Comparison of ENCODE assay signal across 1 cellular context in the genomic region with DNA sequence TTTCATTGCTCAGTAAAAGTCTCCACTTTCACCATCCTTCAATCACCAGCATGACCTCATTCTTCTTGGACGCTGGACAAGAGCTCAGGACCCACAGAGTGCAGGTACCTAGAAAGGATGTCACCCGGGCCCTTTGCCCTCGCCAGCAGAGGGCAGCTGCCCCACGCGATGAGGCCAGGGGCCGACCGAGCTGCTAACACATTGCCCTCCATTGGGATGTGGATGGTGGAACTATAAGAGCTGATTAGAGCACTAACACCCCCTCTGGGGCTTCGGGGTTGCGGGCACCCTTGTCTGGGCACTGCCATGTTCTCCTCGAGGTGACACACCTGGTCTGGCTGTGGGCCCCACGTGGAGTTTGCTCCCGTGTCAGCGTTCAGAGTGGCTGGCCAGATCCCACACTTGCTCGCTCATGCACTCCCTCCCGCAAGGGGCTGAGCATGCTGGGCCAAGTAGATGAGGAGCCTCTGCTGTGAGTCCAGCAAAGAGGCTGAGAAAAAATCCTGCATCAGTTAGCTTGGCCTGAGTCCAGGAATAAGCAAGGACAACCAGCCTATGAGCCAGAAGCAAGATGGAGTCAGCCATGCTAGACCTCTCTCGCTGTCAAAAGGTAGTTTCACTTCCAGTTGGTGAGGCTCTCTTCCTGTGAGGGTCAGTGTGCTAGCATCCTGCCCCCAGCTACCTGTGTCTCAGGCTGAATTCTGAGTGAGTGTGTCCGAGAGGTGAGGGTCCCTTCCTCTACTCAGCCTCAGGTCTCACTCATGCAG.
A peak's percentile ranks its signal among the peaks of the same experiment; 100 is the strongest.
TF ChIP-seq lines count a peak whose summit lies in the region.

No MANE protein-coding gene starts in this region.

TF ChIP-seq in GM12878, 131 proteins besides CTCF, POLR2A, EP300 and RAD21:
- TF ChIP-seq EZH2 (IDR thresholded peaks at IDR 0.05; ENCODE audit: borderline replicate concordance, control insufficient read depth, low read depth, low read length) = no peak
- TF ChIP-seq, protein P1, sequence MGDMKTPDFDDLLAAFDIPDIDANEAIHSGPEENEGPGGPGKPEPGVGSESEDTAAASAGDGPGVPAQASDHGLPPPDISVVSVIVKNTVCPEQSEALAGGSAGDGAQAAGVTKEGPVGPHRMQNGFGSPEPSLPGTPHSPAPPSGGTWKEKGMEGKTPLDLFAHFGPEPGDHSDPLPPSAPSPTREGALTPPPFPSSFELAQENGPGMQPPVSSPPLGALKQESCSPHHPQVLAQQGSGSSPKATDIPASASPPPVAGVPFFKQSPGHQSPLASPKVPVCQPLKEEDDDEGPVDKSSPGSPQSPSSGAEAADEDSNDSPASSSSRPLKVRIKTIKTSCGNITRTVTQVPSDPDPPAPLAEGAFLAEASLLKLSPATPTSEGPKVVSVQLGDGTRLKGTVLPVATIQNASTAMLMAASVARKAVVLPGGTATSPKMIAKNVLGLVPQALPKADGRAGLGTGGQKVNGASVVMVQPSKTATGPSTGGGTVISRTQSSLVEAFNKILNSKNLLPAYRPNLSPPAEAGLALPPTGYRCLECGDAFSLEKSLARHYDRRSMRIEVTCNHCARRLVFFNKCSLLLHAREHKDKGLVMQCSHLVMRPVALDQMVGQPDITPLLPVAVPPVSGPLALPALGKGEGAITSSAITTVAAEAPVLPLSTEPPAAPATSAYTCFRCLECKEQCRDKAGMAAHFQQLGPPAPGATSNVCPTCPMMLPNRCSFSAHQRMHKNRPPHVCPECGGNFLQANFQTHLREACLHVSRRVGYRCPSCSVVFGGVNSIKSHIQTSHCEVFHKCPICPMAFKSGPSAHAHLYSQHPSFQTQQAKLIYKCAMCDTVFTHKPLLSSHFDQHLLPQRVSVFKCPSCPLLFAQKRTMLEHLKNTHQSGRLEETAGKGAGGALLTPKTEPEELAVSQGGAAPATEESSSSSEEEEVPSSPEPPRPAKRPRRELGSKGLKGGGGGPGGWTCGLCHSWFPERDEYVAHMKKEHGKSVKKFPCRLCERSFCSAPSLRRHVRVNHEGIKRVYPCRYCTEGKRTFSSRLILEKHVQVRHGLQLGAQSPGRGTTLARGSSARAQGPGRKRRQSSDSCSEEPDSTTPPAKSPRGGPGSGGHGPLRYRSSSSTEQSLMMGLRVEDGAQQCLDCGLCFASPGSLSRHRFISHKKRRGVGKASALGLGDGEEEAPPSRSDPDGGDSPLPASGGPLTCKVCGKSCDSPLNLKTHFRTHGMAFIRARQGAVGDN (IDR thresholded peaks at IDR 0.05) = peak; percentile 81
- TF ChIP-seq SP1 (IDR thresholded peaks at IDR 0.05; ENCODE audit: low read depth, low read length) = no peak
- peak; percentile 55; the same call in 1 of the 2 replicates for TF ChIP-seq SPI1 (IDR thresholded peaks at IDR 0.05; ENCODE audit: borderline replicate concordance, insufficient read depth, low read depth, low read length)
- TF ChIP-seq POLR2AphosphoS5 (IDR thresholded peaks at IDR 0.05; ENCODE audit: low read length) = no peak
- TF ChIP-seq, protein P2, sequence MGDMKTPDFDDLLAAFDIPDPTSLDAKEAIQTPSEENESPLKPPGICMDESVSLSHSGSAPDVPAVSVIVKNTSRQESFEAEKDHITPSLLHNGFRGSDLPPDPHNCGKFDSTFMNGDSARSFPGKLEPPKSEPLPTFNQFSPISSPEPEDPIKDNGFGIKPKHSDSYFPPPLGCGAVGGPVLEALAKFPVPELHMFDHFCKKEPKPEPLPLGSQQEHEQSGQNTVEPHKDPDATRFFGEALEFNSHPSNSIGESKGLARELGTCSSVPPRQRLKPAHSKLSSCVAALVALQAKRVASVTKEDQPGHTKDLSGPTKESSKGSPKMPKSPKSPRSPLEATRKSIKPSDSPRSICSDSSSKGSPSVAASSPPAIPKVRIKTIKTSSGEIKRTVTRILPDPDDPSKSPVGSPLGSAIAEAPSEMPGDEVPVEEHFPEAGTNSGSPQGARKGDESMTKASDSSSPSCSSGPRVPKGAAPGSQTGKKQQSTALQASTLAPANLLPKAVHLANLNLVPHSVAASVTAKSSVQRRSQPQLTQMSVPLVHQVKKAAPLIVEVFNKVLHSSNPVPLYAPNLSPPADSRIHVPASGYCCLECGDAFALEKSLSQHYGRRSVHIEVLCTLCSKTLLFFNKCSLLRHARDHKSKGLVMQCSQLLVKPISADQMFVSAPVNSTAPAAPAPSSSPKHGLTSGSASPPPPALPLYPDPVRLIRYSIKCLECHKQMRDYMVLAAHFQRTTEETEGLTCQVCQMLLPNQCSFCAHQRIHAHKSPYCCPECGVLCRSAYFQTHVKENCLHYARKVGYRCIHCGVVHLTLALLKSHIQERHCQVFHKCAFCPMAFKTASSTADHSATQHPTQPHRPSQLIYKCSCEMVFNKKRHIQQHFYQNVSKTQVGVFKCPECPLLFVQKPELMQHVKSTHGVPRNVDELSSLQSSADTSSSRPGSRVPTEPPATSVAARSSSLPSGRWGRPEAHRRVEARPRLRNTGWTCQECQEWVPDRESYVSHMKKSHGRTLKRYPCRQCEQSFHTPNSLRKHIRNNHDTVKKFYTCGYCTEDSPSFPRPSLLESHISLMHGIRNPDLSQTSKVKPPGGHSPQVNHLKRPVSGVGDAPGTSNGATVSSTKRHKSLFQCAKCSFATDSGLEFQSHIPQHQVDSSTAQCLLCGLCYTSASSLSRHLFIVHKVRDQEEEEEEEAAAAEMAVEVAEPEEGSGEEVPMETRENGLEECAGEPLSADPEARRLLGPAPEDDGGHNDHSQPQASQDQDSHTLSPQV (IDR thresholded peaks at IDR 0.05) = peak; percentile 90
- TF ChIP-seq YY1 (IDR thresholded peaks at IDR 0.05; ENCODE audit: low read depth, low read length) = 0 out of 2 replicates have a peak, but pooled peaks have one; percentile 35
